ENCODE assay signal across 8 cellular contexts in genomic region chr3:165196577-165197561, GRCh38. TPM values are rescaled to one million over a fixed set of nuclear protein-coding genes. Genes with fewer than 3 reads are reported as not detected.
DNase-seq lines count a peak whose midpoint lies in the region; ATAC-seq, FAIRE-seq and TF ChIP-seq lines count a peak whose summit lies in the region.

No MANE protein-coding gene starts in this region.

- BruUV-seq in mammary epithelial cell (replicated peaks; lab: Mats Ljungman, UMichigan), result no TSS peak

- H3K4me3 ChIP-seq in A549 (peak overlapping the region; percentile 48), HUES48 (ENCODE audit: low read depth, low read length) (peak overlapping the region; percentile 80), mammary epithelial cell (replicated peaks in 1 of 3; ENCODE audit: insufficient read depth in 1 of 3, low read depth in 2 of 3, low read length in 3 of 3) (no peak overlapping the region), lower lobe of right lung (peak overlapping the region; percentile 44), upper lobe of left lung (peak overlapping the region in 3 of 4 donors; percentile 27 to 43 (median 43))

- H3K4me1 ChIP-seq in A549 (peaks cover 18% of the 10 kb centered on the region; the same call in 1 of the 3 replicates), HUES48 (ENCODE audit: control insufficient read depth, insufficient read depth, low read length) (peaks cover 18% of the 10 kb centered on the region), mammary epithelial cell (ENCODE audit: insufficient read depth, low read length) (no peaks in the 10 kb centered on the region), lower lobe of right lung (peaks cover 27% of the 10 kb centered on the region), upper lobe of left lung (peaks cover 21 to 42% (median 22%) of the 10 kb centered on the region in 4 donors)

- H4K20me1 ChIP-seq in mammary epithelial cell (ENCODE audit: insufficient read depth, low read length), result no peaks in the 10 kb centered on the region

- in situ Hi-C loops in mammary epithelial cell (cut with MboI; ENCODE audit: low sequenced_read_pairs in 2 of 2), result no loop called here

- intact Hi-C loops in mammary epithelial cell (cut with micrococcal nuclease), result no loop called here
- intact Hi-C loops in lower lobe of right lung (cut with DNase I), result no loop called here

- CTCF ChIA-PET in A549 (lab: Yijun Ruan, JAX), result no interaction called here
- CTCF ChIA-PET in mammary epithelial cell (lab: Charles Lee; ENCODE audit: low non-redundant PET), result no interaction called here

- peak overlapping the region; percentile 48 for H2AFZ ChIP-seq in mammary epithelial cell (ENCODE audit: low read depth, low read length)

- no peaks in the 10 kb centered on the region for H3K79me2 ChIP-seq in mammary epithelial cell (ENCODE audit: insufficient read depth, low read length)

- no peak overlapping the region for H3K27ac ChIP-seq in A549
- no peak overlapping the region for H3K27ac ChIP-seq in HUES48 (ENCODE audit: low read depth, low read length)
- no peak overlapping the region for H3K27ac ChIP-seq in mammary epithelial cell (ENCODE audit: insufficient read depth, low read depth, low read length)
- H3K27ac ChIP-seq in lower lobe of right lung, result no peak overlapping the region
- H3K27ac ChIP-seq in upper lobe of left lung, result no peak overlapping the region

- WGBS in A549 (ENCODE audit: missing lambda C conversion rate), result 37% methylated on average over 45 of the region's 52 CpGs
- WGBS in mammary epithelial cell (ENCODE audit: low coverage, missing lambda C conversion rate), result 15% methylated on average over 22 of the region's 52 CpGs
- 4 to 11% methylated on average over 45 to 48 of the region's 52 CpGs for WGBS in upper lobe of left lung, 2 donors

- TF ChIP-seq CTCF in A549 (IDR thresholded peaks at IDR 0.05) (no peak), mammary epithelial cell (conservative IDR thresholded peaks at IDR 0.05 in 1 of 2, IDR thresholded peaks at IDR 0.05 in 1 of 2; ENCODE audit: extremely low read depth in 1 of 2, insufficient read depth in 1 of 2, low read depth in 1 of 2, low read length in 2 of 2) (no peak), lower lobe of right lung (IDR thresholded peaks at IDR 0.05) (no peak), upper lobe of left lung (IDR thresholded peaks at IDR 0.05) (no peak)

- H3K9ac ChIP-seq in HUES48 (ENCODE audit: low read depth, low read length) (no peak overlapping the region), mammary epithelial cell (ENCODE audit: insufficient read depth, low read length) (no peak overlapping the region)

- no peak for DNase-seq in A549 (ENCODE audit: low read depth in 1 of 2, low spot score in 1 of 2)
- DNase-seq in mammary epithelial cell, result no peak
- no peak for DNase-seq in lower lobe of right lung
- peak in 1 of 2 donors; percentile 80 for DNase-seq in upper lobe of left lung
- DNase-seq in GM12892 (ENCODE audit: insufficient read length), result no peak

- H3K27me3 ChIP-seq in HUES48 (ENCODE audit: control insufficient read depth, insufficient read depth, low read length) (peaks cover 69% of the 10 kb centered on the region), mammary epithelial cell (ENCODE audit: insufficient read depth, low read length) (peaks cover 45% of the 10 kb centered on the region), lower lobe of right lung (ENCODE audit: low read depth) (peaks cover 59% of the 10 kb centered on the region), upper lobe of left lung (peaks cover 0 to 39% (median 18%) of the 10 kb centered on the region in 4 donors)

- POLR2A ChIA-PET in A549 (lab: Yijun Ruan, JAX), result no interaction called here

- TF ChIP-seq EP300 in A549 (IDR thresholded peaks at IDR 0.05), result no peak
- TF ChIP-seq EP300 in upper lobe of left lung (IDR thresholded peaks at IDR 0.05), result no peak

- dilution Hi-C loops in mammary epithelial cell (cut with HindIII; ENCODE audit: low sequenced_read_pairs), result no loop called here

- peaks cover 3% of the 10 kb centered on the region; the same call in 1 of the 3 replicates for H3K9me3 ChIP-seq in A549
- H3K9me3 ChIP-seq in HUES48 (ENCODE audit: control insufficient read depth, insufficient read depth, low read length), result no peaks in the 10 kb centered on the region
- H3K9me3 ChIP-seq in mammary epithelial cell (replicated peaks; ENCODE audit: insufficient read depth, low read length), result peaks cover 2% of the 10 kb centered on the region
- no peaks in the 10 kb centered on the region for H3K9me3 ChIP-seq in lower lobe of right lung
- no peaks in the 10 kb centered on the region for H3K9me3 ChIP-seq in upper lobe of left lung

- ATAC-seq in A549, result peak in 1 of 2 experiments; percentile 18; a peak in 3 of 6 replicates
- ATAC-seq in lower lobe of right lung, result peak in 1 of 2 donors; percentile 31
- peak in 1 of 2 donors; percentile 20 for ATAC-seq in upper lobe of left lung (ENCODE audit: low FRiP score in 2 of 2)
- no peak for ATAC-seq in GM21529 (IDR thresholded peaks at IDR 0.05; ENCODE audit: unreplicated experiment)
- no peak for ATAC-seq in HG02610 (IDR thresholded peaks at IDR 0.05; ENCODE audit: unreplicated experiment)

- TF ChIP-seq RAD21 in A549 (conservative IDR thresholded peaks at IDR 0.05 in 1 of 2, IDR thresholded peaks at IDR 0.05 in 1 of 2), result no peak

- peak overlapping the region; percentile 98 for H3K4me2 ChIP-seq in A549
- H3K4me2 ChIP-seq in mammary epithelial cell (ENCODE audit: insufficient read depth, low read depth, low read length), result peak overlapping the region; percentile 23

- peak; percentile 32 for FAIRE-seq in A549 (lab: Jason Lieb, UNC)
- FAIRE-seq in GM12892 (lab: Jason Lieb, UNC), result no peak

- H3K36me3 ChIP-seq in HUES48 (ENCODE audit: control insufficient read depth, insufficient read depth, low read length) (no peaks in the 10 kb centered on the region), mammary epithelial cell (ENCODE audit: insufficient read depth, low read length) (no peaks in the 10 kb centered on the region), lower lobe of right lung (no peaks in the 10 kb centered on the region), upper lobe of left lung (no peaks in the 10 kb centered on the region)

- TF ChIP-seq POLR2A in A549 (IDR thresholded peaks at IDR 0.05; ENCODE audit: low read length), result no peak
- no peak for TF ChIP-seq POLR2A in upper lobe of left lung (IDR thresholded peaks at IDR 0.05)
- TF ChIP-seq POLR2A in GM12892 (IDR thresholded peaks at IDR 0.05; ENCODE audit: low read depth, low read length), result no peak

TF ChIP-seq in A549, 52 proteins besides CTCF, POLR2A, EP300 and RAD21:
- TF ChIP-seq JUNB (IDR thresholded peaks at IDR 0.05) (no peak), FOXS1 (CRISPR knock-in tag; IDR thresholded peaks at IDR 0.05) (no peak), ESRRA (IDR thresholded peaks at IDR 0.05; ENCODE audit: borderline replicate concordance, low read length) (no peak), CEBPB (IDR thresholded peaks at IDR 0.05) (no peak), RCOR1 (IDR thresholded peaks at IDR 0.05; ENCODE audit: low read depth, low read length) (no peak), HOXB5 (CRISPR knock-in tag; IDR thresholded peaks at IDR 0.05) (no peak), ELK1 (IDR thresholded peaks at IDR 0.05; ENCODE audit: low read depth, low read length) (no peak), REST (IDR thresholded peaks at IDR 0.05) (no peak), TP53 (CRISPR knock-in tag; IDR thresholded peaks at IDR 0.05) (no peak)
TF ChIP-seq in A549: peak in this region for 0.

RNA-seq across cellular contexts. Expression of gene SLITRK3, which starts 0.7 kb away (rescaled TPM):
- polyA plus RNA-seq in A549 (2011; rRNA removed) (not detected in 2 replicates), A549 (2017; fragmentation: RNase III; extraction: RNeasy Plus Mini Kit Qiagen cat#74134 plus additional on column Dnase treatment) (not detected in 3 replicates), mammary epithelial cell (not detected)
- not detected in 2 replicates for polyA plus RNA-seq in A549 (2012; cell fraction: cytosol; rRNA removed)
- polyA plus RNA-seq in A549 (2012; cell fraction: nucleus; rRNA removed), result not detected in 2 replicates
- not detected in 2 replicates for polyA minus RNA-seq in A549 (2011; rRNA and poly(A)+ RNA removed)
- total RNA-seq in mammary epithelial cell (not detected), lower lobe of right lung (0.65 TPM), upper lobe of left lung (under 1 TPM in 3 of 6 donors, not detected in 3; 0.17 to 0.69 (median 0.37) TPM)
- polyA minus RNA-seq in mammary epithelial cell, result not detected
- polyA plus RNA-seq in GM12892 (2012; ENCODE audit: missing spikeins), result not detected

Comparison
In these comparisons a context has a peak if more than half of its experiments do, and no peak if none do; other contexts are left out.
1. H3K4me3 ChIP-seq: peak in A549 (single experiment), HUES48 (single experiment), lower lobe of right lung (single experiment) and upper lobe of left lung (3 of 4); none in mammary epithelial cell (0 of 3).